1 cellular context compared by ENCODE assay signal in genomic region chr22:36143066-36143815, GRCh38.
TF ChIP-seq lines count a peak whose summit lies in the region.

No MANE protein-coding gene starts in this region.

TF ChIP-seq in HepG2, 621 proteins besides CTCF, POLR2A, EP300 and RAD21 (continued from another document):
- no peak for TF ChIP-seq RFX1 (IDR thresholded peaks at IDR 0.05)
- TF ChIP-seq ZFX (CRISPR knock-in tag; IDR thresholded peaks at IDR 0.05; ENCODE audit: low read depth) = 0 out of 2 replicates have a peak, but pooled peaks have one; percentile 20
- TF ChIP-seq ZNF768 (CRISPR knock-in tag; IDR thresholded peaks at IDR 0.05) = no peak
- no peak for TF ChIP-seq TAF1 (CRISPR knock-in tag; IDR thresholded peaks at IDR 0.05)
- TF ChIP-seq ZNF781 (CRISPR knock-in tag; IDR thresholded peaks at IDR 0.05; ENCODE audit: borderline replicate concordance, not compliant biosample characterization) = no peak
- TF ChIP-seq, protein P1, sequence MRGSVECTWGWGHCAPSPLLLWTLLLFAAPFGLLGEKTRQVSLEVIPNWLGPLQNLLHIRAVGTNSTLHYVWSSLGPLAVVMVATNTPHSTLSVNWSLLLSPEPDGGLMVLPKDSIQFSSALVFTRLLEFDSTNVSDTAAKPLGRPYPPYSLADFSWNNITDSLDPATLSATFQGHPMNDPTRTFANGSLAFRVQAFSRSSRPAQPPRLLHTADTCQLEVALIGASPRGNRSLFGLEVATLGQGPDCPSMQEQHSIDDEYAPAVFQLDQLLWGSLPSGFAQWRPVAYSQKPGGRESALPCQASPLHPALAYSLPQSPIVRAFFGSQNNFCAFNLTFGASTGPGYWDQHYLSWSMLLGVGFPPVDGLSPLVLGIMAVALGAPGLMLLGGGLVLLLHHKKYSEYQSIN (CRISPR knock-in tag; IDR thresholded peaks at IDR 0.05; ENCODE audit: borderline replicate concordance) = no peak
- TF ChIP-seq MTF2 (CRISPR knock-in tag; IDR thresholded peaks at IDR 0.05; ENCODE audit: borderline replicate concordance) = no peak
- TF ChIP-seq ARID2 (CRISPR knock-in tag; IDR thresholded peaks at IDR 0.05; ENCODE audit: borderline replicate concordance) = no peak
- no peak for TF ChIP-seq ZNF431 (CRISPR knock-in tag; IDR thresholded peaks at IDR 0.05; ENCODE audit: borderline replicate concordance, low read depth)
- no peak for TF ChIP-seq CREB1 (IDR thresholded peaks at IDR 0.05)
- TF ChIP-seq CREB1 (CRISPR knock-in tag; IDR thresholded peaks at IDR 0.05) = no peak
- no peak for TF ChIP-seq EHMT2 (IDR thresholded peaks at IDR 0.05; ENCODE audit: borderline replicate concordance, low read depth, low read length)
- TF ChIP-seq THAP11 (CRISPR knock-in tag; IDR thresholded peaks at IDR 0.05) = no peak
- 0 out of 2 replicates have a peak, but pooled peaks have one; percentile 20 for TF ChIP-seq GATAD2A (CRISPR knock-in tag; IDR thresholded peaks at IDR 0.05)
- TF ChIP-seq SP140L (CRISPR knock-in tag; IDR thresholded peaks at IDR 0.05; ENCODE audit: borderline replicate concordance) = no peak
- TF ChIP-seq ZBTB10 (CRISPR knock-in tag; IDR thresholded peaks at IDR 0.05; ENCODE audit: borderline replicate concordance) = no peak
- TF ChIP-seq LCORL (IDR thresholded peaks at IDR 0.05) = no peak
- no peak for TF ChIP-seq LCORL (CRISPR knock-in tag; IDR thresholded peaks at IDR 0.05)
- TF ChIP-seq ZNF737 (CRISPR knock-in tag; IDR thresholded peaks at IDR 0.05; ENCODE audit: borderline replicate concordance) = no peak
- TF ChIP-seq PCBP1 (IDR thresholded peaks at IDR 0.05; ENCODE audit: borderline replicate concordance, low read depth, low read length) = no peak
